In genomic region chr12:45546545-45546944, GRCh38 we compare ENCODE assay signal across 27 cellular contexts.
"Had no signal": no experiment of that assay in that cellular context is flagged by ENCODE, and none has a peak within 500 bp of the region (broad histone marks: within the 10 kb centered on the region; RNA-seq: fewer than 3 reads in every experiment).

No MANE protein-coding gene starts in this region.

- H3K9me3 ChIP-seq: ascending aorta, SJCRH30 had no signal

- DNase-seq: activated CD4-positive, alpha-beta T cell treated with anti-CD3 and anti-CD28 coated beads, Interleukin-2, amount 10 ng/mL, durations not matched to agents 24 days and 14 days; activated CD4-positive, alpha-beta T cell treated with anti-CD3 and anti-CD28 coated beads, Interleukin-2, amount 50 U/mL, for 4 hours; activated CD8-positive, alpha-beta T cell treated with anti-CD3 and anti-CD28 coated beads for 36 hours; activated gamma-delta T cell; activated naive CD4-positive, alpha-beta T cell treated with Interleukin-2 at 50 U/mL for 16 hours; activated naive CD8-positive, alpha-beta T cell treated with anti-CD3 and anti-CD28 coated beads, Interleukin-2, amount 10 ng/mL, durations not matched to agents 7 days and 5 days; activated T-cell treated with anti-CD3 and anti-CD28 coated beads, Interleukin-2, amount 50 U/mL, for 1 hour; activated T-cell treated with anti-CD3 and anti-CD28 coated beads, Interleukin-2, amount 50 U/mL, for 72 hours; amygdala; cerebellar nuclear complex; NCI-H1105; NCI-H1417 treated with DMSO at 0.1 percent for 48 hours; NCI-H1694; NCI-H1930; NCI-H2081 treated with DMSO at 0.1 percent for 48 hours; NCI-H345; NCI-H524 treated with DMSO at 0.1 percent for 48 hours; PC-9; SHP77; SJCRH30; T1000 had no signal

- H3K9ac ChIP-seq: KMS-11 had no signal

- H3K4me1 ChIP-seq: ascending aorta, SJCRH30 had no signal

- H3K4me3 ChIP-seq: ascending aorta, PC-9, SJCRH30, SK-N-MC had no signal

- H3K27me3 ChIP-seq: ascending aorta, SJCRH30 had no signal

- H3K4me2 ChIP-seq: KMS-11, PC-9 had no signal

- H2AFZ ChIP-seq: PC-9 had no signal

- H3K27ac ChIP-seq: ascending aorta, KMS-11, PC-9, SJCRH30, SK-N-MC had no signal

- ATAC-seq: activated CD8-positive, alpha-beta T cell treated with anti-CD3 and anti-CD28 coated beads for 36 hours; activated T-cell treated with anti-CD3 and anti-CD28 coated beads, Interleukin-2, amount 50 U/mL, for 72 hours; activated T-helper 17 cell treated with anti-CD3 and anti-CD28 coated beads, Interleukin-2, amount 50 U/mL, for 72 hours had no signal

- H3K36me3 ChIP-seq: ascending aorta, SJCRH30 had no signal

- FAIRE-seq: colon, RCC 7860 had no signal
